Comparison of ENCODE assay signal across 30 cellular contexts in the genomic region with DNA sequence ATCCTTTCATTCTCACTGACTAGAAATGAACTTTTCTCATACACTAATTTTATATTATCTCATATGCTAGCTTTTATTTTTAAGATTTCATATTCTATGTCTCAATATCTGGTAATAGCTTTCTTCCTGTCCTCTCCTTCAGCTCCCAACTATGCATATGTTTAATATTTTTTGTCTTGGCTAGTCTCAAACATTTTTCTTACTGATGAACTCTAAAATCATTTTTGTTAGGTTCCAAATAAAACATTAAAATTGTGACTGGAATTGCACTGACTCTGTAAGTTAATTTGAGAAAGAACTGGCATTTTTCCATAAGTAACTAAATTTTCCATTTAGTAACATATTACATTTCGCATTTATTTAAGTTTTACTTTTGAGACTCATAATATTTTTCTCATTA.
"Had no signal": no experiment of that assay in that cellular context is flagged by ENCODE, and none has a peak within 500 bp of the region (broad histone marks: within the 10 kb centered on the region; RNA-seq: fewer than 3 reads in every experiment).

No MANE protein-coding gene starts in this region.

- H3K4me3 Mint-ChIP-seq: naive thymus-derived CD8-positive, alpha-beta T cell; nephron progenitor cell; neural progenitor cell; stimulated activated naive B cell treated with anti-CD40 and anti-IgM and Interleukin-4, amounts not matched to agents 10 μg/mL and 1 μg/mL and 100 μg/mL, for 72 hours had no signal

- H3K27me3 ChIP-seq: hepatocyte, neural progenitor cell, neutrophil, ovary, right atrium auricular region, right lobe of liver, stomach, suprapubic skin, tibial artery, upper lobe of right lung, uterus had no signal

- H3K9me3 ChIP-seq: lower lobe of right lung, neutrophil, ovary, right atrium auricular region, right lobe of liver, stomach, suprapubic skin, thoracic aorta, tibial artery, upper lobe of right lung, uterus had no signal

- H3K9me3 Mint-ChIP-seq: nephron progenitor cell had no signal

- H3K4me1 Mint-ChIP-seq: naive thymus-derived CD8-positive, alpha-beta T cell; nephron progenitor cell; neural progenitor cell; stimulated activated naive B cell treated with anti-CD40 and anti-IgM and Interleukin-4, amounts not matched to agents 10 μg/mL and 1 μg/mL and 100 μg/mL, for 72 hours had no signal

- H3K36me3 Mint-ChIP-seq: naive thymus-derived CD8-positive, alpha-beta T cell; neural progenitor cell; stimulated activated naive B cell treated with anti-CD40 and anti-IgM and Interleukin-4, amounts not matched to agents 10 μg/mL and 1 μg/mL and 100 μg/mL, for 72 hours had no signal

- H3K27ac Mint-ChIP-seq: naive thymus-derived CD8-positive, alpha-beta T cell; nephron progenitor cell; neural progenitor cell; progenitor cell of endocrine pancreas; stimulated activated naive B cell treated with anti-CD40 and anti-IgM and Interleukin-4, amounts not matched to agents 10 μg/mL and 1 μg/mL and 100 μg/mL, for 72 hours had no signal

- H3K27ac ChIP-seq: hepatocyte, lower lobe of right lung, neural progenitor cell, neutrophil, ovary, right atrium auricular region, right lobe of liver, stomach, suprapubic skin, thoracic aorta, tibial artery, upper lobe of right lung, uterus had no signal

- H3K9ac ChIP-seq: neural progenitor cell had no signal

- DNase-seq: kidney glomerular epithelial cell; left cardiac atrium; left ventricle myocardium superior; lower lobe of right lung; mammary epithelial cell; mesenchymal stem cell; naive thymus-derived CD8-positive, alpha-beta T cell; nephron progenitor cell; occipital lobe; ovary; right lobe of liver; stimulated activated CD4-positive, alpha-beta T cell treated with anti-CD3 and anti-CD28 coated beads, Interleukin-12 subunit alpha, Interleukin-12 subunit beta, amount 100 ng/mL, for 4 hours; stimulated activated CD4-positive, alpha-beta T cell treated with anti-CD3 and anti-CD28 coated beads, Interleukin-15, amount 100 ng/mL, for 24 hours; stimulated activated CD4-positive, alpha-beta T cell treated with anti-CD3 and anti-CD28 coated beads, Interleukin-2, amount 100 ng/mL, for 24 hours; stimulated activated CD4-positive, alpha-beta T cell treated with anti-CD3 and anti-CD28 coated beads, Interleukin-4, amount 100 ng/mL, for 1 hour; stimulated activated naive B cell treated with anti-CD40 and anti-IgM and Interleukin-4, amounts not matched to agents 10 μg/mL and 1 μg/mL and 100 μg/mL, for 72 hours; stimulated activated naive CD8-positive, alpha-beta T cell treated with anti-CD3 and anti-CD28 coated beads, Interleukin-15, Interleukin-2, amounts not matched to agents 100 U/mL and 50 U/mL, for 24 hours; stomach; tibial artery; trophoblast cell; upper lobe of right lung; uterus had no signal

- H3K27me3 Mint-ChIP-seq: naive thymus-derived CD8-positive, alpha-beta T cell; progenitor cell of endocrine pancreas; stimulated activated naive B cell treated with anti-CD40 and anti-IgM and Interleukin-4, amounts not matched to agents 10 μg/mL and 1 μg/mL and 100 μg/mL, for 72 hours had no signal

- H3K36me3 ChIP-seq: lower lobe of right lung, neural progenitor cell, neutrophil, ovary, right atrium auricular region, right lobe of liver, stomach, suprapubic skin, thoracic aorta, tibial artery, upper lobe of right lung, uterus had no signal

- ATAC-seq: left cardiac atrium; left lobe of liver; left ventricle myocardium superior; lower lobe of right lung; naive thymus-derived CD8-positive, alpha-beta T cell; right lobe of liver; stimulated activated naive B cell treated with anti-CD40 and anti-IgM and Interleukin-4, amounts not matched to agents 10 μg/mL and 1 μg/mL and 100 μg/mL, for 72 hours; stimulated activated naive CD8-positive, alpha-beta T cell treated with anti-CD3 and anti-CD28 coated beads, Interleukin-15, Interleukin-2, amounts not matched to agents 100 U/mL and 50 U/mL, for 24 hours; upper lobe of right lung had no signal

- H3K4me1 ChIP-seq: lower lobe of right lung, neural progenitor cell, right atrium auricular region, right lobe of liver, stomach, suprapubic skin, upper lobe of right lung, uterus had no signal

- H3K4me3 ChIP-seq: hepatocyte, lower lobe of right lung, neural progenitor cell, ovary, right atrium auricular region, right lobe of liver, stomach, suprapubic skin, thoracic aorta, tibial artery, upper lobe of right lung, uterus had no signal
